18 cellular contexts compared by ENCODE assay signal in genomic region chr10:32418572-32418971, GRCh38.
"Had no signal": no experiment of that assay in that cellular context is flagged by ENCODE, and none has a peak within 500 bp of the region (broad histone marks: within the 10 kb centered on the region; RNA-seq: fewer than 3 reads in every experiment).

No MANE protein-coding gene starts in this region.

- H3K36me3 ChIP-seq: ascending aorta, cardiac muscle cell, tibial artery, vagina had no signal

- H3K4me3 Mint-ChIP-seq: activated CD4-positive, alpha-beta T cell treated with anti-CD3 and anti-CD28 coated beads, Interleukin-2, amount 10 ng/mL, durations not matched to agents 24 days and 14 days; activated CD8-positive, alpha-beta T cell treated with anti-CD3 and anti-CD28 coated beads, Interleukin-2, amount 10 ng/mL, durations not matched to agents 7 days and 5 days; activated naive CD4-positive, alpha-beta T cell treated with anti-CD3 and anti-CD28 coated beads for 36 hours; activated T-cell treated with anti-CD3 and anti-CD28 coated beads, Interleukin-2, amount 50 U/mL, for 4 hours; natural killer cell; T-helper 1 cell treated with Interleukin-12 subunit alpha and Interleukin-12 subunit beta and Interleukin-4 antibody, amounts not matched to agents 30 μg/mL and 1 μg/mL, for 36 hours had no signal

- H3K4me3 ChIP-seq: ascending aorta, cardiac muscle cell, tibial artery, vagina had no signal

- H3K9me3 ChIP-seq: tibial artery, vagina had no signal

- H3K27ac Mint-ChIP-seq: activated CD4-positive, alpha-beta T cell treated with anti-CD3 and anti-CD28 coated beads, Interleukin-2, amount 10 ng/mL, durations not matched to agents 24 days and 14 days; activated CD8-positive, alpha-beta T cell treated with anti-CD3 and anti-CD28 coated beads, Interleukin-2, amount 10 ng/mL, durations not matched to agents 7 days and 5 days; activated naive CD4-positive, alpha-beta T cell treated with anti-CD3 and anti-CD28 coated beads for 36 hours; natural killer cell; T-helper 1 cell treated with Interleukin-12 subunit alpha and Interleukin-12 subunit beta and Interleukin-4 antibody, amounts not matched to agents 30 μg/mL and 1 μg/mL, for 36 hours had no signal

- ATAC-seq: activated CD8-positive, alpha-beta T cell treated with anti-CD3 and anti-CD28 coated beads, Interleukin-2, amount 10 ng/mL, durations not matched to agents 7 days and 5 days; activated T-cell treated with anti-CD3 and anti-CD28 coated beads, Interleukin-2, amount 50 U/mL, for 4 hours; natural killer cell had no signal

- H3K4me1 Mint-ChIP-seq: natural killer cell had no signal

- H3K27ac ChIP-seq: cardiac muscle cell, vagina had no signal

- DNase-seq: activated CD4-positive, alpha-beta T cell treated with anti-CD3 and anti-CD28 coated beads, Interleukin-2, amount 10 ng/mL, durations not matched to agents 24 days and 14 days; activated CD8-positive, alpha-beta T cell treated with anti-CD3 and anti-CD28 coated beads, Interleukin-2, amount 10 ng/mL, durations not matched to agents 7 days and 5 days; activated naive CD4-positive, alpha-beta T cell treated with anti-CD3 and anti-CD28 coated beads for 36 hours; activated T-cell treated with anti-CD3 and anti-CD28 coated beads, Interleukin-2, amount 50 U/mL, for 4 hours; glutamatergic neuron; left ventricle myocardium superior; mesendoderm; natural killer cell; retina; stimulated activated CD4-positive, alpha-beta T cell treated with anti-CD3 and anti-CD28 coated beads, Interleukin-12 subunit alpha, Interleukin-12 subunit beta, amount 100 ng/mL, for 4 hours; stimulated activated CD4-positive, alpha-beta T cell treated with anti-CD3 and anti-CD28 coated beads, Interleukin-1b, Interleukin-23, amount 100 ng/mL, for 48 hours; stimulated activated naive CD4-positive, alpha-beta T cell treated with Interleukin-2 at 50 U/mL for 16 hours; tibial artery had no signal

- H3K27me3 ChIP-seq: ascending aorta, cardiac muscle cell, dorsolateral prefrontal cortex, tibial artery, vagina had no signal
